Comparison of ENCODE assay signal across 17 cellular contexts in genomic region chr3:11587766-11588165, GRCh38. TPM values are rescaled to one million over a fixed set of nuclear protein-coding genes. Genes with fewer than 3 reads are reported as not detected.
DNase-seq lines count a peak whose midpoint lies in the region; ATAC-seq, FAIRE-seq and TF ChIP-seq lines count a peak whose summit lies in the region.
"Had no signal": no experiment of that assay in that cellular context is flagged by ENCODE, and none has a peak within 500 bp of the region (broad histone marks: within the 10 kb centered on the region; RNA-seq: fewer than 3 reads in every experiment).

No MANE protein-coding gene starts in this region.

- no peak overlapping the region for H3K4me3 Mint-ChIP-seq in astrocyte (ENCODE audit: unreplicated experiment)
- H3K4me3 Mint-ChIP-seq in mesothelial cell of epicardium = no peak overlapping the region
- H3K4me3 Mint-ChIP-seq in stimulated activated effector memory CD8-positive, alpha-beta T cell treated with anti-CD3 and anti-CD28 coated beads, Interleukin-12 subunit alpha, Interleukin-12 subunit beta, amount 100 ng/mL, for 72 hours = no peak overlapping the region
- H3K4me3 Mint-ChIP-seq: activated CD4-positive, alpha-beta memory T cell treated with anti-CD3 and anti-CD28 coated beads, Interleukin-2, amount 10 ng/mL, durations not matched to agents 7 days and 5 days; stimulated activated naive CD8-positive, alpha-beta T cell treated with anti-CD3 and anti-CD28 coated beads, Interleukin-15, Interleukin-2, amounts not matched to agents 100 ng/mL and 50 ng/mL, for 24 hours had no signal

- H3K36me3 Mint-ChIP-seq in astrocyte (ENCODE audit: low read depth, unreplicated experiment) = peaks cover 13% of the 10 kb centered on the region
- peaks cover 3% of the 10 kb centered on the region for H3K36me3 Mint-ChIP-seq in mesothelial cell of epicardium
- H3K36me3 Mint-ChIP-seq in stimulated activated effector memory CD8-positive, alpha-beta T cell treated with anti-CD3 and anti-CD28 coated beads, Interleukin-12 subunit alpha, Interleukin-12 subunit beta, amount 100 ng/mL, for 72 hours = peaks cover 23% of the 10 kb centered on the region

- H3K9me3 Mint-ChIP-seq in astrocyte (ENCODE audit: unreplicated experiment) (no peaks in the 10 kb centered on the region), mesothelial cell of epicardium (no peaks in the 10 kb centered on the region)
- H3K9me3 Mint-ChIP-seq in stimulated activated effector memory CD8-positive, alpha-beta T cell treated with anti-CD3 and anti-CD28 coated beads, Interleukin-12 subunit alpha, Interleukin-12 subunit beta, amount 100 ng/mL, for 72 hours = no peaks in the 10 kb centered on the region
- H3K9me3 Mint-ChIP-seq: activated CD4-positive, alpha-beta memory T cell treated with anti-CD3 and anti-CD28 coated beads, Interleukin-2, amount 10 ng/mL, durations not matched to agents 7 days and 5 days; stimulated activated naive CD8-positive, alpha-beta T cell treated with anti-CD3 and anti-CD28 coated beads, Interleukin-15, Interleukin-2, amounts not matched to agents 100 ng/mL and 50 ng/mL, for 24 hours had no signal

- no peaks in the 10 kb centered on the region for H3K9me3 ChIP-seq in astrocyte (ENCODE audit: insufficient read depth, low read depth, low read length)
- H3K9me3 ChIP-seq: prostate gland had no signal

- peaks cover 97% of the 10 kb centered on the region for H4K20me1 ChIP-seq in astrocyte (ENCODE audit: insufficient read depth, low read length)

- DNase-seq in EL = peak; percentile 39
- no peak for DNase-seq in astrocyte (ENCODE audit: low read depth)
- no peak for DNase-seq in mesothelial cell of epicardium (ENCODE audit: low spot score in 2 of 2, unreplicated experiment in 2 of 2)
- no peak for DNase-seq in stimulated activated effector memory CD8-positive, alpha-beta T cell treated with anti-CD3 and anti-CD28 coated beads, Interleukin-12 subunit alpha, Interleukin-12 subunit beta, amount 100 ng/mL, for 72 hours (ENCODE audit: low spot score in 2 of 2)
- DNase-seq in effector CD8-positive, alpha-beta T cell (lab: John Stamatoyannopoulos, UW) = no peak
- no peak for DNase-seq in AG20443 (ENCODE audit: low spot score)
- no peak for DNase-seq in lower leg skin (ENCODE audit: low spot score in 2 of 2)
- DNase-seq in AG08396 (ENCODE audit: low spot score) = no peak
- DNase-seq: activated CD4-positive, alpha-beta memory T cell treated with anti-CD3 and anti-CD28 coated beads, Interleukin-2, amount 10 ng/mL, durations not matched to agents 7 days and 5 days; aorta; Karpas-422; NCI-H2227 treated with DMSO at 0.1 percent for 48 hours; SW 1271 had no signal

- H3K4me3 ChIP-seq in astrocyte (ENCODE audit: insufficient read depth, low read depth, low read length) (no peak overlapping the region), lower leg skin (ENCODE audit: low read depth, poor library complexity, severe bottlenecking) (no peak overlapping the region)
- H3K4me3 ChIP-seq: hepatocyte, prostate gland had no signal

- peaks cover 100% of the 10 kb centered on the region for H3K79me2 ChIP-seq in astrocyte (ENCODE audit: insufficient read depth, low read length)

- 90 to 95% methylated on average over 12 of the region's 12 CpGs for WGBS in lower leg skin, 2 donors

- FAIRE-seq in astrocyte (lab: Jason Lieb, UNC) = no peak
- FAIRE-seq: RCC 7860 had no signal

- H3K27ac ChIP-seq in astrocyte (ENCODE audit: low read depth, low read length) = no peak overlapping the region
- H3K27ac ChIP-seq: hepatocyte, prostate gland had no signal

- no peak overlapping the region for H3K9ac ChIP-seq in astrocyte (ENCODE audit: low read length)

- ATAC-seq in stimulated activated effector memory CD8-positive, alpha-beta T cell treated with anti-CD3 and anti-CD28 coated beads, Interleukin-12 subunit alpha, Interleukin-12 subunit beta, amount 100 ng/mL, for 72 hours = no peak

- no peak overlapping the region for H2AFZ ChIP-seq in astrocyte (ENCODE audit: low read depth, low read length)
- H2AFZ ChIP-seq: hepatocyte had no signal

- TF ChIP-seq CTCF in astrocyte (IDR thresholded peaks at IDR 0.05; ENCODE audit: insufficient read depth, low read depth, low read length) = no peak
- TF ChIP-seq CTCF in mesothelial cell of epicardium (IDR thresholded peaks at IDR 0.05; ENCODE audit: unreplicated experiment) = no peak
- no peak for TF ChIP-seq CTCF in lower leg skin (IDR thresholded peaks at IDR 0.05)

- H3K27ac Mint-ChIP-seq in astrocyte (ENCODE audit: unreplicated experiment) (peak overlapping the region; percentile 24), mesothelial cell of epicardium (peak overlapping the region; percentile 39)
- peak overlapping the region; percentile 81 for H3K27ac Mint-ChIP-seq in stimulated activated effector memory CD8-positive, alpha-beta T cell treated with anti-CD3 and anti-CD28 coated beads, Interleukin-12 subunit alpha, Interleukin-12 subunit beta, amount 100 ng/mL, for 72 hours
- H3K27ac Mint-ChIP-seq: activated CD4-positive, alpha-beta memory T cell treated with anti-CD3 and anti-CD28 coated beads, Interleukin-2, amount 10 ng/mL, durations not matched to agents 7 days and 5 days had no signal

- H3K4me2 ChIP-seq in astrocyte (ENCODE audit: low read length) = no peak overlapping the region
- H3K4me2 ChIP-seq: hepatocyte had no signal

- intact Hi-C loops in lower leg skin (cut with DNase I; ENCODE audit: low total_unique reads) = no loop called here

- H3K4me1 ChIP-seq in astrocyte (ENCODE audit: insufficient read depth, low read length) = peaks cover 50% of the 10 kb centered on the region

- H3K27me3 ChIP-seq in astrocyte (ENCODE audit: insufficient read depth, low read length) = no peaks in the 10 kb centered on the region
- H3K27me3 ChIP-seq: hepatocyte had no signal

- TF ChIP-seq POLR2A in lower leg skin (IDR thresholded peaks at IDR 0.05) = no peak

- H3K27me3 Mint-ChIP-seq in astrocyte (ENCODE audit: low read depth, unreplicated experiment) (no peaks in the 10 kb centered on the region), mesothelial cell of epicardium (ENCODE audit: low read depth) (no peaks in the 10 kb centered on the region)
- H3K27me3 Mint-ChIP-seq: activated CD4-positive, alpha-beta memory T cell treated with anti-CD3 and anti-CD28 coated beads, Interleukin-2, amount 10 ng/mL, durations not matched to agents 7 days and 5 days; stimulated activated naive CD8-positive, alpha-beta T cell treated with anti-CD3 and anti-CD28 coated beads, Interleukin-15, Interleukin-2, amounts not matched to agents 100 ng/mL and 50 ng/mL, for 24 hours had no signal

- peaks cover 88% of the 10 kb centered on the region for H3K4me1 Mint-ChIP-seq in astrocyte (ENCODE audit: low read depth, unreplicated experiment)
- peaks cover 85% of the 10 kb centered on the region for H3K4me1 Mint-ChIP-seq in mesothelial cell of epicardium
- peaks cover 87% of the 10 kb centered on the region for H3K4me1 Mint-ChIP-seq in stimulated activated effector memory CD8-positive, alpha-beta T cell treated with anti-CD3 and anti-CD28 coated beads, Interleukin-12 subunit alpha, Interleukin-12 subunit beta, amount 100 ng/mL, for 72 hours

- H3K36me3 ChIP-seq in astrocyte (ENCODE audit: insufficient read depth, low read length) = peaks cover 5% of the 10 kb centered on the region
- H3K36me3 ChIP-seq: prostate gland had no signal

RNA-seq across cellular contexts. Expression of gene VGLL4, which starts 55.9 kb away (rescaled TPM):
- 69.7 and 70.3 TPM in 2 replicates for total RNA-seq in astrocyte
- 137 to 140 TPM (median 138 TPM) in 3 replicates for total RNA-seq in mesothelial cell of epicardium
- 100 to 1,000 TPM in 1 of 4 donors, 10 to 100 TPM in 3; 59.5 to 117 (median 80.9) TPM for total RNA-seq in lower leg skin

Comparison
In these comparisons a context has a peak if more than half of its experiments do, and no peak if none do; other contexts are left out.
1. H3K27ac Mint-ChIP-seq: peak in every context shown above with its lines; median percentile 81 in stimulated activated effector memory CD8-positive, alpha-beta T cell treated with anti-CD3 and anti-CD28 coated beads, Interleukin-12 subunit alpha, Interleukin-12 subunit beta, amount 100 ng/mL, for 72 hours; 39 in mesothelial cell of epicardium; 24 in astrocyte.